ENCODE assay signal across 8 cellular contexts in genomic region chrX:46572295-46572936, GRCh38. TPM values are rescaled to one million over a fixed set of nuclear protein-coding genes. Genes with fewer than 3 reads are reported as not detected.
DNase-seq lines count a peak whose midpoint lies in the region; ATAC-seq and TF ChIP-seq lines count a peak whose summit lies in the region.

No MANE protein-coding gene starts in this region.

- H3K9me3 Mint-ChIP-seq in memory B cell: no peaks in the 10 kb centered on the region

- no peak for TF ChIP-seq CTCF in PC-3 (conservative IDR thresholded peaks at IDR 0.05; ENCODE audit: low read depth, low read length)

- ATAC-seq in HG02759 (IDR thresholded peaks at IDR 0.05; ENCODE audit: unreplicated experiment) (peak; percentile 26), PC-3 (no peak), memory B cell (ENCODE audit: low read depth) (peak; percentile 50), left cardiac atrium (no peak)

- H4K20me1 ChIP-seq in PC-3 (ENCODE audit: low read length): no peaks in the 10 kb centered on the region; the same call in 1 of the 2 replicates

- peak overlapping the region; percentile 93; the same call in 1 of the 2 replicates for H3K4me2 ChIP-seq in PC-3 (ENCODE audit: low read length)

- peaks cover 28% of the 10 kb centered on the region for H3K4me1 ChIP-seq in PC-3 (ENCODE audit: insufficient read depth, low read length)

- no peak overlapping the region; the same call in 1 of the 2 replicates for H3K4me3 ChIP-seq in PC-3 (ENCODE audit: low read length)

- no peak overlapping the region for H3K27ac ChIP-seq in PC-3 (ENCODE audit: low read length)

- no peaks in the 10 kb centered on the region for H3K36me3 Mint-ChIP-seq in memory B cell

- H3K4me1 Mint-ChIP-seq in memory B cell: peaks cover 27% of the 10 kb centered on the region

- peak overlapping the region; percentile 85 for H3K4me3 Mint-ChIP-seq in memory B cell

- H3K79me2 ChIP-seq in PC-3 (ENCODE audit: low read length): peaks cover 33% of the 10 kb centered on the region

- intact Hi-C loops in PC-3 (cut with micrococcal nuclease) (loop anchor here (2.0 to 10.0 kb wide), 3 partner anchors 18 to 182 kb away; partner anchors contain the start of gene SLC9A7), left cardiac atrium (cut with DNase I) (loop anchor here in 1 of 2 donors (10.0 kb wide), 1 partner anchor 72 kb away; no protein-coding TSS in a partner anchor)

- H2AFZ ChIP-seq in PC-3 (ENCODE audit: low read length): no peak overlapping the region

- no peak overlapping the region for H3K9ac ChIP-seq in PC-3 (ENCODE audit: low read length)

- POLR2A ChIA-PET in PC-3 (lab: Charles Lee; ENCODE audit: unreplicated experiment): no interaction called here

- DNase-seq in NCI-H748 (lab: John Stamatoyannopoulos, UW; ENCODE audit: unreplicated experiment) (peak; percentile 4), NCI-H748 treated with DMSO at 0.1 percent for 48 hours (lab: John Stamatoyannopoulos, UW) (no peak), PC-3 (no peak), memory B cell (ENCODE audit: low spot score in 2 of 2) (peak in 1 of 2 donors; percentile 18), islet precursor cell (no peak), left cardiac atrium (no peak), NCI-H128 (lab: John Stamatoyannopoulos, UW; ENCODE audit: unreplicated experiment) (no peak)

- no peaks in the 10 kb centered on the region for H3K9me3 ChIP-seq in PC-3 (ENCODE audit: low read length)

- BruUV-seq in PC-3 (replicated peaks; lab: Mats Ljungman, UMichigan): no TSS peak

- CTCF ChIA-PET in PC-3 (lab: Charles Lee): interaction anchor here (0.6 to 1.1 kb wide), 2 partner anchors 18 to 24 kb away, joined by 3 to 9 read pairs; no protein-coding TSS in a partner anchor

- no peaks in the 10 kb centered on the region for H3K27me3 ChIP-seq in PC-3 (ENCODE audit: low read length)

- no peaks in the 10 kb centered on the region for H3K9me2 ChIP-seq in PC-3 (replicated peaks; ENCODE audit: low read length)

- no peaks in the 10 kb centered on the region for H3K27me3 Mint-ChIP-seq in memory B cell

- no peaks in the 10 kb centered on the region for H3K36me3 ChIP-seq in PC-3 (ENCODE audit: low read depth, low read length)

- H3F3A ChIP-seq in PC-3 (ENCODE audit: low read length, unreplicated experiment): peaks cover 4% of the 10 kb centered on the region

- H3K27ac Mint-ChIP-seq in memory B cell: peak overlapping the region; percentile 80

RNA-seq across cellular contexts. Expression of gene CHST7, which starts 1.1 kb away (rescaled TPM):
- total RNA-seq in PC-3 (2014; rRNA removed) (24.7 and 31.9 TPM in 2 replicates), left cardiac atrium (10 to 100 TPM; 11.8 to 29.0 TPM)

RNA-seq across cellular contexts. Expression of gene ZNF674, which starts 27.2 kb away (rescaled TPM):
- 8.2 and 9.0 TPM in 2 replicates for total RNA-seq in PC-3 (2014; rRNA removed)
- 1 to 10 TPM; 2.2 to 2.7 TPM for total RNA-seq in left cardiac atrium

Comparison
In these comparisons a context has a peak if more than half of its experiments do, and no peak if none do; other contexts are left out.
1. ATAC-seq: peak in HG02759 (single experiment) and memory B cell (single experiment); none in PC-3 (single experiment) and left cardiac atrium (0 of 2).